Comparison of ENCODE assay signal across 15 cellular contexts in the genomic region with DNA sequence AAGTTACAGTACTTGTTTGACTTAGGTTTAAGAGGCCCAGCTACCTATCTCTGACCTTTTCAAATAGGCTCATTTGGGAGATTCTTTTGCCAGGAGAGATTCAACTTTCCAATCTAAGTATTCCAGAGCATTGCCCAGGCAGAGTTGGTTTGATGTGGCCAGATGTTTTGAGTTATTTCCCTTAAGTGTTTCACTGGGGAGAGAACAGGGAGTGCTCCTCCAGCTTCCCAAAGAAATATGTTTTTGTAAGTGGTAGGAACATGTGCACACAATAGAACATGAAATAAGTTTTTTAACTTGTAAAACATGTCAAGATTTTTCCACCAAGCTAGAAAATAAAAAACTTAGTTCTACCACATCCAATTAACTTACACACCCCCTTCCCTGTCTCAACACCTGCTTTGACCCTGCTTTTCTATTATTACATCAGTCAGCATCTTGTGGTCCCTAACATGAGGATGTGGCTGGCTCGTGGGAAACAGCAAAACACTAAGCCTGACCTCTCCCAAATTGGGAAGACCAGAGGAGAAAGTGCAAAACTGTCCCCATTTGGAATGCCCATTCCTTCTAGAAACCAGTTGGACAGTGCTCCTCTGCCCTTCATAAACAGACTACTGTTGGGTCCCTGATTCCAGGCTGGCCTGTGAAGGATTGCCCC.
DNase-seq lines count a peak whose midpoint lies in the region; ATAC-seq and TF ChIP-seq lines count a peak whose summit lies in the region.
"Had no signal": no experiment of that assay in that cellular context is flagged by ENCODE, and none has a peak within 500 bp of the region (broad histone marks: within the 10 kb centered on the region; RNA-seq: fewer than 3 reads in every experiment).

No MANE protein-coding gene starts in this region.

- H3K9me3 Mint-ChIP-seq in MCF 10A (ENCODE audit: unreplicated experiment), result no peaks in the 10 kb centered on the region

- no peak overlapping the region for H3K4me2 ChIP-seq in mammary epithelial cell (ENCODE audit: insufficient read depth, low read depth, low read length)
- H3K4me2 ChIP-seq: BLaER1 had no signal

- no peak overlapping the region for H2AFZ ChIP-seq in mammary epithelial cell (ENCODE audit: low read depth, low read length)

- intact Hi-C loops in MCF 10A (cut with micrococcal nuclease) (no loop called here), mammary epithelial cell (cut with micrococcal nuclease) (no loop called here), thyroid gland (cut with DNase I) (no loop called here)

- H3K4me1 Mint-ChIP-seq in MCF 10A (ENCODE audit: insufficient read depth, unreplicated experiment), result no peaks in the 10 kb centered on the region
- H3K4me1 Mint-ChIP-seq: CD8-positive, alpha-beta memory T cell had no signal

- no peaks in the 10 kb centered on the region for H3K4me1 ChIP-seq in mammary epithelial cell (ENCODE audit: insufficient read depth, low read length)
- H3K4me1 ChIP-seq in thyroid gland, result peaks cover 10 to 14% of the 10 kb centered on the region in 2 donors

- no peaks in the 10 kb centered on the region for H3K27me3 Mint-ChIP-seq in MCF 10A (ENCODE audit: insufficient read depth, unreplicated experiment)

- H3K79me2 ChIP-seq in mammary epithelial cell (ENCODE audit: insufficient read depth, low read length), result no peaks in the 10 kb centered on the region

- ATAC-seq in GM21360 (IDR thresholded peaks at IDR 0.05; ENCODE audit: unreplicated experiment), result no peak

- H3K9ac ChIP-seq in mammary epithelial cell (ENCODE audit: insufficient read depth, low read length), result no peak overlapping the region
- H3K9ac ChIP-seq: BLaER1 had no signal

- H3K27ac ChIP-seq in mammary epithelial cell (ENCODE audit: insufficient read depth, low read depth, low read length) (no peak overlapping the region), thyroid gland (no peak overlapping the region)
- H3K27ac ChIP-seq: 22Rv1, BLaER1, HL-60 had no signal

- 100% methylated on average over 1 of the region's 1 CpG for WGBS in mammary epithelial cell (ENCODE audit: low coverage, missing lambda C conversion rate)
- 85 to 94% methylated on average over 1 of the region's 1 CpG for WGBS in thyroid gland, 2 donors

- H4K20me1 ChIP-seq in mammary epithelial cell (ENCODE audit: insufficient read depth, low read length), result no peaks in the 10 kb centered on the region
- H4K20me1 ChIP-seq: BLaER1 had no signal

- POLR2A ChIA-PET in MCF 10A (lab: Yijun Ruan, JAX), result no interaction called here

- peaks cover 21% of the 10 kb centered on the region for H3K36me3 ChIP-seq in mammary epithelial cell (ENCODE audit: insufficient read depth, low read length)
- H3K36me3 ChIP-seq in thyroid gland, result peaks cover 0 to 8% of the 10 kb centered on the region in 2 donors
- H3K36me3 ChIP-seq: BLaER1 had no signal

- H3K4me3 ChIP-seq in mammary epithelial cell (replicated peaks in 1 of 3; ENCODE audit: insufficient read depth in 1 of 3, low read depth in 2 of 3, low read length in 3 of 3) (no peak overlapping the region), thyroid gland (replicated peaks in 1 of 3) (no peak overlapping the region)
- H3K4me3 ChIP-seq: BLaER1 had no signal

- peaks cover 75% of the 10 kb centered on the region for H3K36me3 Mint-ChIP-seq in MCF 10A (ENCODE audit: insufficient read depth, unreplicated experiment)
- H3K36me3 Mint-ChIP-seq: CD8-positive, alpha-beta memory T cell had no signal

- no peak for TF ChIP-seq CTCF in MCF 10A (IDR thresholded peaks at IDR 0.05; ENCODE audit: unreplicated experiment)
- no peak for TF ChIP-seq CTCF in mammary epithelial cell (conservative IDR thresholded peaks at IDR 0.05 in 1 of 2, IDR thresholded peaks at IDR 0.05 in 1 of 2; ENCODE audit: extremely low read depth in 1 of 2, insufficient read depth in 1 of 2, low read depth in 1 of 2, low read length in 2 of 2)
- no peak for TF ChIP-seq CTCF in thyroid gland (IDR thresholded peaks at IDR 0.05)

- BruUV-seq in MCF 10A (replicated peaks; lab: Mats Ljungman, UMichigan) (TSS peak; percentile 2), mammary epithelial cell (replicated peaks; lab: Mats Ljungman, UMichigan) (no TSS peak)

- dilution Hi-C loops in mammary epithelial cell (cut with HindIII; ENCODE audit: low sequenced_read_pairs), result no loop called here

- H3K27me3 ChIP-seq in mammary epithelial cell (ENCODE audit: insufficient read depth, low read length), result no peaks in the 10 kb centered on the region
- H3K27me3 ChIP-seq in thyroid gland, result no peaks in the 10 kb centered on the region
- H3K27me3 ChIP-seq: BLaER1 had no signal

- DNase-seq in MCF 10A (ENCODE audit: unreplicated experiment) (no peak), mammary epithelial cell (no peak), dedifferentiated amniotic fluid mesenchymal stem cell (ENCODE audit: extremely low spot score) (peak; percentile 58), myocyte (ENCODE audit: low read depth) (peak; percentile 74), thyroid gland (no peak), cortex of kidney (lab: John Stamatoyannopoulos, UW) (no peak)
- DNase-seq in central memory CD4-positive, alpha-beta T cell, result no peak
- DNase-seq: AML-193; CD8-positive, alpha-beta memory T cell; DMS53; HCEC 1CT had no signal

- H3K4me3 Mint-ChIP-seq in MCF 10A (ENCODE audit: unreplicated experiment), result no peak overlapping the region
- H3K4me3 Mint-ChIP-seq: CD8-positive, alpha-beta memory T cell had no signal

- CTCF ChIA-PET in MCF 10A (lab: Yijun Ruan, JAX) (interaction anchor here (0.6 to 0.9 kb wide), 2 partner anchors 25 to 268 kb away, joined by 3 to 4 read pairs; no protein-coding TSS in a partner anchor), mammary epithelial cell (lab: Charles Lee; ENCODE audit: low non-redundant PET) (no interaction called here)

- H3K9me3 ChIP-seq in mammary epithelial cell (replicated peaks; ENCODE audit: insufficient read depth, low read length) (no peaks in the 10 kb centered on the region), thyroid gland (no peaks in the 10 kb centered on the region)
- H3K9me3 ChIP-seq: BLaER1 had no signal

- no peak for TF ChIP-seq POLR2A in thyroid gland (IDR thresholded peaks at IDR 0.05)

- no peak overlapping the region for H3K27ac Mint-ChIP-seq in MCF 10A (ENCODE audit: low read depth, unreplicated experiment)
- H3K27ac Mint-ChIP-seq: CD8-positive, alpha-beta memory T cell had no signal

- in situ Hi-C loops in mammary epithelial cell (cut with MboI; ENCODE audit: low sequenced_read_pairs in 2 of 2), result no loop called here

Comparison
In these comparisons a context has a peak if more than half of its experiments do, and no peak if none do; other contexts are left out.
1. DNase-seq: peak in dedifferentiated amniotic fluid mesenchymal stem cell (single experiment) and myocyte (single experiment); none in MCF 10A (single experiment), mammary epithelial cell (single experiment), central memory CD4-positive, alpha-beta T cell (single experiment), thyroid gland (0 of 2) and cortex of kidney (single experiment).